9 cellular contexts compared by ENCODE assay signal in genomic region chrX:70664726-70665125, GRCh38.
DNase-seq lines count a peak whose midpoint lies in the region; ATAC-seq, FAIRE-seq and TF ChIP-seq lines count a peak whose summit lies in the region.
"Had no signal": no experiment of that assay in that cellular context is flagged by ENCODE, and none has a peak within 500 bp of the region (broad histone marks: within the 10 kb centered on the region; RNA-seq: fewer than 3 reads in every experiment).

No MANE protein-coding gene starts in this region.

- CTCF ChIA-PET in endothelial cell of umbilical vein (lab: Charles Lee) = interaction anchor here (0.6 to 3.4 kb wide), 15 partner anchors 8 to 567 kb away, joined by 3 to 43 read pairs (median 3); partner anchors contain the start of gene GDPD2

- H3K9me3 ChIP-seq in endothelial cell of umbilical vein (replicated peaks; ENCODE audit: control insufficient read depth, insufficient read depth, low read length) (no peaks in the 10 kb centered on the region), smooth muscle cell (replicated peaks; ENCODE audit: low read depth) (no peaks in the 10 kb centered on the region)

- H3K4me1 ChIP-seq in endothelial cell of umbilical vein (ENCODE audit: control insufficient read depth, extremely low read depth, insufficient read depth, low read length) (no peaks in the 10 kb centered on the region), smooth muscle cell (ENCODE audit: low read depth) (no peaks in the 10 kb centered on the region)

- TF ChIP-seq CTCF in endothelial cell of umbilical vein (IDR thresholded peaks at IDR 0.05; ENCODE audit: extremely low read depth in 1 of 2, insufficient read depth in 1 of 2, low read depth in 1 of 2, low read length in 2 of 2) = peak in 1 of 2 donors; percentile 13
- TF ChIP-seq CTCF in smooth muscle cell (IDR thresholded peaks at IDR 0.05; ENCODE audit: borderline replicate concordance, insufficient read depth, poor library complexity, severe bottlenecking) = peak; percentile 30

- H3K36me3 ChIP-seq in endothelial cell of umbilical vein (ENCODE audit: control insufficient read depth in 2 of 2, extremely low read depth in 1 of 2, insufficient read depth in 2 of 2, low read length in 2 of 2) (no peaks in the 10 kb centered on the region), smooth muscle cell (ENCODE audit: low read depth) (no peaks in the 10 kb centered on the region)

- no peaks in the 10 kb centered on the region for H3K9me1 ChIP-seq in endothelial cell of umbilical vein (replicated peaks; ENCODE audit: control insufficient read depth, extremely low read depth, insufficient read depth, low read length)

- H3K27ac ChIP-seq in endothelial cell of umbilical vein (ENCODE audit: insufficient read depth, low read depth, low read length) = no peak overlapping the region
- no peak overlapping the region for H3K27ac ChIP-seq in smooth muscle cell (ENCODE audit: low read depth)

- H3K4me2 ChIP-seq in endothelial cell of umbilical vein (ENCODE audit: insufficient read depth, low read length) (no peak overlapping the region), smooth muscle cell (no peak overlapping the region)

- intact Hi-C loops in endothelial cell of umbilical vein (cut with micrococcal nuclease) = loop anchor here (1.0 kb wide), 1 partner anchor 212 kb away; no protein-coding TSS in a partner anchor

- POLR2A ChIA-PET in endothelial cell of umbilical vein (lab: Charles Lee) = no interaction called here

- H3F3A ChIP-seq in smooth muscle cell (ENCODE audit: low read depth) = no peaks in the 10 kb centered on the region

- no peaks in the 10 kb centered on the region for H3K27me3 ChIP-seq in endothelial cell of umbilical vein (ENCODE audit: control insufficient read depth in 2 of 2, insufficient read depth in 2 of 2, low read length in 2 of 2)
- H3K27me3 ChIP-seq in smooth muscle cell (ENCODE audit: low read depth) = no peaks in the 10 kb centered on the region

- H3K4me3 ChIP-seq in endothelial cell of umbilical vein (replicated peaks in 1 of 3; ENCODE audit: insufficient read depth in 1 of 3, low read depth in 1 of 3, low read length in 3 of 3) (no peak overlapping the region), smooth muscle cell (no peak overlapping the region)

- no TSS peak for BruUV-seq in endothelial cell of umbilical vein (replicated peaks; lab: Mats Ljungman, UMichigan)

- H4K20me1 ChIP-seq in endothelial cell of umbilical vein (replicated peaks; ENCODE audit: control insufficient read depth, extremely low read depth, insufficient read depth, low read length) (no peaks in the 10 kb centered on the region), smooth muscle cell (ENCODE audit: low read depth) (no peaks in the 10 kb centered on the region)

- FAIRE-seq in endothelial cell of umbilical vein (lab: Jason Lieb, UNC) = peak; percentile 55
- FAIRE-seq: endometrium had no signal

- dilution Hi-C loops in endothelial cell of umbilical vein (cut with MboI; ENCODE audit: extremely low pct_ligation_motif_present, low sequenced_read_pairs) = no loop called here

- H2AFZ ChIP-seq in endothelial cell of umbilical vein (ENCODE audit: low read depth, low read length) (no peak overlapping the region), smooth muscle cell (ENCODE audit: low read depth) (no peak overlapping the region)

- no peak for TF ChIP-seq POLR2A in endothelial cell of umbilical vein (IDR thresholded peaks at IDR 0.05; ENCODE audit: low read depth, low read length)

- no peak for ATAC-seq in GM18861 (IDR thresholded peaks at IDR 0.05; ENCODE audit: unreplicated experiment)

- H3K9ac ChIP-seq in endothelial cell of umbilical vein (replicated peaks; ENCODE audit: extremely low read depth, insufficient read depth, low read length) = no peak overlapping the region
- no peak overlapping the region for H3K9ac ChIP-seq in smooth muscle cell (ENCODE audit: low read depth)

- whole genome bisulfite sequencing in smooth muscle cell (ENCODE audit: low lambda C conversion rate) = 45% methylated on average over 1 of the region's 1 CpG

- in situ Hi-C loops in G401 (cut with HindIII; ENCODE audit: low sequenced_read_pairs) = no loop called here

- no peaks in the 10 kb centered on the region for H3K79me2 ChIP-seq in endothelial cell of umbilical vein (ENCODE audit: control insufficient read depth, insufficient read depth, low read length)
- H3K79me2 ChIP-seq in smooth muscle cell (ENCODE audit: low read depth) = no peaks in the 10 kb centered on the region

- DNase-seq in A172 (ENCODE audit: low spot score) (peak; percentile 14), G401 (ENCODE audit: low spot score) (peak; percentile 27), NCI-H2171 treated with DMSO at 0.1 percent for 48 hours (lab: John Stamatoyannopoulos, UW) (peak; percentile 28), endothelial cell of umbilical vein (ENCODE audit: low read depth, low spot score) (peak; percentile 13), smooth muscle cell (lab: John Stamatoyannopoulos, UW; ENCODE audit: unreplicated experiment) (no peak), C1 segment of cervical spinal cord (lab: John Stamatoyannopoulos, UW) (no peak)
- no peak for DNase-seq in activated CD8-positive, alpha-beta memory T cell treated with anti-CD3 and anti-CD28 coated beads, Interleukin-2, amount 50 U/mL, for 48 hours

TF ChIP-seq in endothelial cell of umbilical vein, 7 proteins besides CTCF, POLR2A, EP300 and RAD21:
- TF ChIP-seq FOS (IDR thresholded peaks at IDR 0.05; ENCODE audit: borderline replicate concordance, insufficient read depth, low read length) (no peak), EZH2 (IDR thresholded peaks at IDR 0.05; ENCODE audit: borderline replicate concordance, low read depth, low read length, severe bottlenecking) (no peak), JUN (IDR thresholded peaks at IDR 0.05; ENCODE audit: borderline replicate concordance, insufficient read depth, insufficient read length, low read depth) (no peak), POLR2AphosphoS5 (IDR thresholded peaks at IDR 0.05; ENCODE audit: insufficient read depth, low read depth, low read length) (no peak), MYC (IDR thresholded peaks at IDR 0.05; ENCODE audit: low read depth, low read length) (no peak), GATA2 (IDR thresholded peaks at IDR 0.05; ENCODE audit: insufficient read depth, insufficient read length, low read depth, low read length) (no peak), MAX (IDR thresholded peaks at IDR 0.05; ENCODE audit: insufficient read depth, insufficient read length) (no peak)

Comparison
In these comparisons a context has a peak if more than half of its experiments do, and no peak if none do; other contexts are left out.
1. DNase-seq: peak in A172 (single experiment), G401 (single experiment), NCI-H2171 treated with DMSO at 0.1 percent for 48 hours (single experiment) and endothelial cell of umbilical vein (single experiment); none in smooth muscle cell (single experiment), C1 segment of cervical spinal cord (0 of 14) and activated CD8-positive, alpha-beta memory T cell treated with anti-CD3 and anti-CD28 coated beads, Interleukin-2, amount 50 U/mL, for 48 hours (single experiment).